ENCODE assay signal across 19 cellular contexts in the genomic region with DNA sequence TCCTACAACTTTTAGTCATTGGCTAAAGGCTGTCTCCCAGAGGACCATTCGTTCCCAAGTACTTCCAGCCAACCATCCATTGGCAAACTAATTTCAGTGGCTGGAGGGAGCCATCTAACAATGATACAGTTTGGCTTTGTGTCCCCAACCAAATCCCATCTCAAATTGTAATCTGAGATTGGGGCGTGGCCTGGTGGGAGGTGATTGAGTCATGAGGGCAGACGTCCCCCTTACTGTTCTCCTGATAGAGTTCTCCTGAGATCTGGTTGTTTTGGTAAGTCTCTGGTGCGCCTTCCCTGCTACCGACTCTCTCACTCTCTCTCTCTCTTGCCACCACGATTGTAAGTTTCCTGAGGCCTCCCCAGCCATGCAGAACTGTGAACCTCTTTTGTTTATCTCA.
"Had no signal": no experiment of that assay in that cellular context is flagged by ENCODE, and none has a peak within 500 bp of the region (broad histone marks: within the 10 kb centered on the region; RNA-seq: fewer than 3 reads in every experiment).

No MANE protein-coding gene starts in this region.

- DNase-seq: activated CD4-positive, alpha-beta T cell treated with anti-CD3 and anti-CD28 coated beads for 4 hours; activated CD8-positive, alpha-beta memory T cell treated with anti-CD3 and anti-CD28 coated beads, Interleukin-2, amount 50 U/mL, for 48 hours; activated gamma-delta T cell; activated T-cell treated with anti-CD3 and anti-CD28 coated beads, Interleukin-2, amount 50 U/mL, for 72 hours; amniotic stem cell; body of pancreas; caudate nucleus; erythroblast; left ventricle myocardium inferior; mesenchymal stem cell; nucleus accumbens; stimulated activated CD4-positive, alpha-beta T cell treated with anti-CD3 and anti-CD28 coated beads, Interleukin-2, amount 100 ng/mL, for 48 hours; stimulated activated naive B cell treated with anti-CD40 and anti-IgM and Interleukin-4, amounts not matched to agents 10 μg/mL and 1 μg/mL and 100 μg/mL, for 72 hours; thyroid gland had no signal

- H3K9me3 ChIP-seq: body of pancreas, thyroid gland had no signal

- H3K27ac ChIP-seq: body of pancreas, hepatocyte, left ventricle myocardium inferior, thyroid gland, VCaP had no signal

- H3K36me3 Mint-ChIP-seq: natural killer cell treated with Interleukin-12 subunit alpha and Interleukin-12 subunit beta and Interleukin-15 and Interleukin-18, amount 100 ng/mL, for 72 hours had no signal

- H3K27ac Mint-ChIP-seq: activated naive CD4-positive, alpha-beta T cell treated with anti-CD3 and anti-CD28 coated beads, Interleukin-2, amount 50 U/mL, for 72 hours; activated T-cell treated with anti-CD3 and anti-CD28 coated beads, Interleukin-2, amount 50 U/mL, for 72 hours; natural killer cell treated with Interleukin-12 subunit alpha and Interleukin-12 subunit beta and Interleukin-15 and Interleukin-18, amount 100 ng/mL, for 72 hours; stimulated activated naive B cell treated with anti-CD40 and anti-IgM and Interleukin-4, amounts not matched to agents 10 μg/mL and 1 μg/mL and 100 μg/mL, for 72 hours had no signal

- H3K4me3 Mint-ChIP-seq: activated T-cell treated with anti-CD3 and anti-CD28 coated beads, Interleukin-2, amount 50 U/mL, for 72 hours; natural killer cell treated with Interleukin-12 subunit alpha and Interleukin-12 subunit beta and Interleukin-15 and Interleukin-18, amount 100 ng/mL, for 72 hours; stimulated activated naive B cell treated with anti-CD40 and anti-IgM and Interleukin-4, amounts not matched to agents 10 μg/mL and 1 μg/mL and 100 μg/mL, for 72 hours had no signal

- H3K36me3 ChIP-seq: left ventricle myocardium inferior, thyroid gland had no signal

- H3K4me1 ChIP-seq: left ventricle myocardium inferior, thyroid gland had no signal

- H3K27me3 ChIP-seq: body of pancreas, hepatocyte, thyroid gland had no signal

- ATAC-seq: activated naive CD4-positive, alpha-beta T cell treated with anti-CD3 and anti-CD28 coated beads, Interleukin-2, amount 50 U/mL, for 72 hours; activated T-cell treated with anti-CD3 and anti-CD28 coated beads, Interleukin-2, amount 50 U/mL, for 72 hours; body of pancreas; natural killer cell treated with Interleukin-12 subunit alpha and Interleukin-12 subunit beta and Interleukin-15 and Interleukin-18, amount 100 ng/mL, for 72 hours; stimulated activated naive B cell treated with anti-CD40 and anti-IgM and Interleukin-4, amounts not matched to agents 10 μg/mL and 1 μg/mL and 100 μg/mL, for 72 hours had no signal

- FAIRE-seq: colon had no signal

- H3K27me3 Mint-ChIP-seq: stimulated activated naive B cell treated with anti-CD40 and anti-IgM and Interleukin-4, amounts not matched to agents 10 μg/mL and 1 μg/mL and 100 μg/mL, for 72 hours had no signal

- H3K4me3 ChIP-seq: body of pancreas, hepatocyte, left ventricle myocardium inferior, thyroid gland had no signal

- H3K9me3 Mint-ChIP-seq: natural killer cell treated with Interleukin-12 subunit alpha and Interleukin-12 subunit beta and Interleukin-15 and Interleukin-18, amount 100 ng/mL, for 72 hours had no signal
